8 cellular contexts compared by ENCODE assay signal in genomic region chr20:407953-408842, GRCh38. TPM values are rescaled to one million over a fixed set of nuclear protein-coding genes. Genes with fewer than 3 reads are reported as not detected.
A peak's percentile ranks its signal among the peaks of the same experiment; 100 is the strongest.
DNase-seq lines count a peak whose midpoint lies in the region; ATAC-seq and TF ChIP-seq lines count a peak whose summit lies in the region.

RBCK1 (plus strand) TSS chr20:408299; CDS start chr20:408758, 459 bp downstream.

- no peaks in the 10 kb centered on the region for H3K27me3 ChIP-seq in HUES48 (ENCODE audit: control insufficient read depth, insufficient read depth, low read length)
- H3K27me3 ChIP-seq in mucosa of rectum (ENCODE audit: control insufficient read depth in 2 of 2, insufficient read depth in 2 of 2, low read length in 2 of 2) = no peaks in the 10 kb centered on the region

- peaks cover 23% of the 10 kb centered on the region for H3K36me3 ChIP-seq in HUES48 (ENCODE audit: control insufficient read depth, insufficient read depth, low read length)
- H3K36me3 ChIP-seq in OCI-LY7 (ENCODE audit: insufficient read depth, low read length) = peaks cover 37% of the 10 kb centered on the region
- H3K36me3 ChIP-seq in mucosa of rectum (ENCODE audit: control insufficient read depth in 2 of 2, insufficient read depth in 2 of 2, low read length in 2 of 2) = peaks cover 16 to 21% of the 10 kb centered on the region in 2 donors

- CTCF ChIA-PET in OCI-LY7 (lab: Charles Lee; ENCODE audit: unreplicated experiment) = interaction anchor here (1.1 to 1.2 kb wide), 2 partner anchors 45 to 47 kb away, joined by 4 to 5 read pairs; no protein-coding TSS in a partner anchor

- H4K20me1 ChIP-seq in OCI-LY7 (ENCODE audit: insufficient read depth, low read length) = no peaks in the 10 kb centered on the region

- peaks cover 27% of the 10 kb centered on the region; the same call in 1 of the 2 replicates for H3K79me2 ChIP-seq in OCI-LY7 (ENCODE audit: insufficient read depth, low read depth, low read length)

- H3K4me1 ChIP-seq in HUES48 (ENCODE audit: control insufficient read depth, insufficient read depth, low read length) (peaks cover 8% of the 10 kb centered on the region), OCI-LY7 (ENCODE audit: insufficient read depth, low read length, poor library complexity, severe bottlenecking) (peaks cover 43% of the 10 kb centered on the region), mucosa of rectum (ENCODE audit: control insufficient read depth in 2 of 2, insufficient read depth in 2 of 2, low read length in 2 of 2) (peaks cover 24 to 28% of the 10 kb centered on the region in 2 donors)

- intact Hi-C loops in OCI-LY7 (cut with micrococcal nuclease; ENCODE audit: unreplicated experiment) = loop anchor here (1.0 to 2.0 kb wide), 3 partner anchors 27 to 53 kb away; partner anchors contain the start of gene TRIB3

- TF ChIP-seq CTCF in OCI-LY7 (conservative IDR thresholded peaks at IDR 0.05; ENCODE audit: low read length) = no peak
- TF ChIP-seq CTCF in epithelial cell of proximal tubule (conservative IDR thresholded peaks at IDR 0.05; ENCODE audit: low read depth, low read length) = no peak

- peak within 1 kb of the TSS; percentile 76 for H3K9ac ChIP-seq in HUES48 (ENCODE audit: low read depth, low read length)
- peak within 1 kb of the TSS; percentile 92 to 99 for H3K9ac ChIP-seq in mucosa of rectum (ENCODE audit: low read depth in 1 of 2, low read length in 2 of 2)

- DNase-seq in D341Med (ENCODE audit: low spot score) = peak; percentile 98
- DNase-seq in OCI-LY7 (ENCODE audit: low spot score) = peak; percentile 90
- peak; percentile 83 for DNase-seq in activated T-cell treated with anti-CD3 and anti-CD28 coated beads for 4 hours
- no peak for DNase-seq in epithelial cell of proximal tubule (ENCODE audit: low read depth)
- peak; percentile 76 to 77 for DNase-seq in stimulated activated CD8-positive, alpha-beta memory T cell treated with anti-CD3 and anti-CD28 coated beads, Interleukin-4, amount 100 ng/mL, for 4 hours (ENCODE audit: low read depth in 2 of 2, low spot score in 1 of 2)

- no TSS peak for BruUV-seq in OCI-LY7 (replicated peaks; lab: Mats Ljungman, UMichigan)

- no peaks in the 10 kb centered on the region for H3K9me3 ChIP-seq in HUES48 (ENCODE audit: control insufficient read depth, insufficient read depth, low read length)
- H3K9me3 ChIP-seq in OCI-LY7 (ENCODE audit: low read length) = peaks cover 9% of the 10 kb centered on the region; the same call in 1 of the 2 replicates
- H3K9me3 ChIP-seq in mucosa of rectum (ENCODE audit: control insufficient read depth in 2 of 2, low read length in 2 of 2) = no peaks in the 10 kb centered on the region

- H3K27ac ChIP-seq in HUES48 (ENCODE audit: low read depth, low read length) = peak within 1 kb of the TSS; percentile 85
- peak within 1 kb of the TSS; percentile 84 for H3K27ac ChIP-seq in OCI-LY7 (ENCODE audit: low read depth, low read length, poor library complexity, severe bottlenecking)
- H3K27ac ChIP-seq in mucosa of rectum (ENCODE audit: low read depth in 2 of 2, low read length in 2 of 2) = peak within 1 kb of the TSS; percentile 92 to 95

- POLR2A ChIA-PET in OCI-LY7 (lab: Charles Lee) = interaction anchor here (0.7 to 6.0 kb wide), 5 partner anchors 9 to 84 kb away, joined by 3 to 44 read pairs (median 7); partner anchors contain the start of gene TRIB3

- peak within 1 kb of the TSS; percentile 88 for H3K4me2 ChIP-seq in OCI-LY7 (ENCODE audit: low read length)

- H2AFZ ChIP-seq in OCI-LY7 (ENCODE audit: low read length) = peak within 1 kb of the TSS; percentile 82

- no peaks in the 10 kb centered on the region for H3K9me2 ChIP-seq in OCI-LY7 (ENCODE audit: insufficient read depth, low read length)

- peak; percentile 67 for ATAC-seq in GM21423 (IDR thresholded peaks at IDR 0.05; ENCODE audit: unreplicated experiment)

- H3K4me3 ChIP-seq in HUES48 (ENCODE audit: low read depth, low read length) = peak within 1 kb of the TSS; percentile 96
- H3K4me3 ChIP-seq in OCI-LY7 (ENCODE audit: low read depth, low read length, poor library complexity, severe bottlenecking) = peak within 1 kb of the TSS; percentile 95
- H3K4me3 ChIP-seq in epithelial cell of proximal tubule (ENCODE audit: low read depth, low read length) = peak within 1 kb of the TSS; percentile 98
- peak within 1 kb of the TSS; percentile 93 to 99 for H3K4me3 ChIP-seq in mucosa of rectum (ENCODE audit: low read length in 2 of 2)

RNA-seq across cellular contexts. Expression of gene RBCK1, which starts in this region (rescaled TPM):
- 61.8 and 82.9 TPM in 2 replicates for total RNA-seq in OCI-LY7 (2014; rRNA removed; shearing (Covaris generic))
- total RNA-seq in OCI-LY7 (2022) (140 and 151 TPM in 2 replicates), epithelial cell of proximal tubule (106 and 133 TPM in 2 replicates)
